Comparison of ENCODE assay signal across 11 cellular contexts in genomic region chr3:18351823-18352744, GRCh38.
A peak's percentile ranks its signal among the peaks of the same experiment; 100 is the strongest.
DNase-seq lines count a peak whose midpoint lies in the region; ATAC-seq and TF ChIP-seq lines count a peak whose summit lies in the region.
"Had no signal": no experiment of that assay in that cellular context is flagged by ENCODE, and none has a peak within 500 bp of the region (broad histone marks: within the 10 kb centered on the region; RNA-seq: fewer than 3 reads in every experiment).

No MANE protein-coding gene starts in this region.

- no peak overlapping the region for H3K27ac ChIP-seq in neural progenitor cell
- H3K27ac ChIP-seq: gastroesophageal sphincter had no signal

- no peak overlapping the region for H2AFZ ChIP-seq in neural progenitor cell (replicated peaks)

- peaks cover 13% of the 10 kb centered on the region for H3K4me1 ChIP-seq in neural progenitor cell
- H3K4me1 ChIP-seq: gastroesophageal sphincter had no signal

- H3K79me2 ChIP-seq in neural progenitor cell (ENCODE audit: low read depth) = no peaks in the 10 kb centered on the region

- no peaks in the 10 kb centered on the region for H3K9me3 Mint-ChIP-seq in activated CD4-positive, alpha-beta T cell treated with anti-CD3 and anti-CD28 coated beads for 36 hours (ENCODE audit: low read depth)
- no peaks in the 10 kb centered on the region for H3K9me3 Mint-ChIP-seq in activated T-helper 17 cell treated with anti-CD3 and anti-CD28 coated beads, Interleukin-2, amount 50 U/mL, for 72 hours
- no peaks in the 10 kb centered on the region for H3K9me3 Mint-ChIP-seq in neural progenitor cell
- H3K9me3 Mint-ChIP-seq: activated B cell treated with CpG ODN at 0.5 μM for 24 hours had no signal

- no peaks in the 10 kb centered on the region for H3K27me3 Mint-ChIP-seq in activated CD4-positive, alpha-beta T cell treated with anti-CD3 and anti-CD28 coated beads for 36 hours
- H3K27me3 Mint-ChIP-seq in activated T-helper 17 cell treated with anti-CD3 and anti-CD28 coated beads, Interleukin-2, amount 50 U/mL, for 72 hours = no peaks in the 10 kb centered on the region
- peaks cover 2% of the 10 kb centered on the region for H3K27me3 Mint-ChIP-seq in neural progenitor cell (ENCODE audit: insufficient read depth, low read depth)
- H3K27me3 Mint-ChIP-seq: activated B cell treated with CpG ODN at 0.5 μM for 24 hours had no signal

- H3K9me3 ChIP-seq in neural progenitor cell (ENCODE audit: low read depth) = no peaks in the 10 kb centered on the region
- H3K9me3 ChIP-seq: gastroesophageal sphincter had no signal

- CTCF ChIA-PET in activated CD4-positive, alpha-beta T cell treated with anti-CD3 and anti-CD28 coated beads for 36 hours (lab: Charles Lee) = interaction anchor here (0.9 kb wide), 1 partner anchor 43 kb away, joined by 3 read pairs; no protein-coding TSS in a partner anchor

- H3K4me1 Mint-ChIP-seq in activated CD4-positive, alpha-beta T cell treated with anti-CD3 and anti-CD28 coated beads for 36 hours = peaks cover 36% of the 10 kb centered on the region
- H3K4me1 Mint-ChIP-seq in activated T-helper 17 cell treated with anti-CD3 and anti-CD28 coated beads, Interleukin-2, amount 50 U/mL, for 72 hours = peaks cover 21% of the 10 kb centered on the region
- H3K4me1 Mint-ChIP-seq in neural progenitor cell = peaks cover 8% of the 10 kb centered on the region
- H3K4me1 Mint-ChIP-seq: activated B cell treated with CpG ODN at 0.5 μM for 24 hours had no signal

- H3K36me3 Mint-ChIP-seq in activated CD4-positive, alpha-beta T cell treated with anti-CD3 and anti-CD28 coated beads for 36 hours (ENCODE audit: low read depth) = peaks cover 76% of the 10 kb centered on the region
- peaks cover 97% of the 10 kb centered on the region for H3K36me3 Mint-ChIP-seq in activated T-helper 17 cell treated with anti-CD3 and anti-CD28 coated beads, Interleukin-2, amount 50 U/mL, for 72 hours (ENCODE audit: low read depth)
- H3K36me3 Mint-ChIP-seq in neural progenitor cell = peaks cover 16% of the 10 kb centered on the region

- H3K4me2 ChIP-seq in neural progenitor cell = no peak overlapping the region

- H4K20me1 ChIP-seq in neural progenitor cell (ENCODE audit: low read depth) = no peaks in the 10 kb centered on the region

- H3K27me3 ChIP-seq in neural progenitor cell = no peaks in the 10 kb centered on the region
- H3K27me3 ChIP-seq: gastroesophageal sphincter had no signal

- H3K9ac ChIP-seq in neural progenitor cell = no peak overlapping the region

- intact Hi-C loops in activated CD4-positive, alpha-beta T cell treated with anti-CD3 and anti-CD28 coated beads for 36 hours (cut with DNase I, micrococcal nuclease) = no loop called here

- peak; percentile 26 for DNase-seq in activated CD4-positive, alpha-beta T cell treated with anti-CD3 and anti-CD28 coated beads for 36 hours
- no peak for DNase-seq in activated CD4-positive, alpha-beta T cell treated with anti-CD3 and anti-CD28 coated beads, Interleukin-2, amount 50 U/mL, for 48 hours
- DNase-seq in NCI-H2029 (lab: John Stamatoyannopoulos, UW) (peak; percentile 94), neural progenitor cell (ENCODE audit: low spot score) (peak; percentile 6), OCI-M1 (lab: John Stamatoyannopoulos, UW) (no peak), LoVo (ENCODE audit: low spot score) (no peak), GDM1 (lab: John Stamatoyannopoulos, UW) (no peak)
- DNase-seq: activated B cell treated with CpG ODN at 0.5 μM for 24 hours, kidney glomerular epithelial cell had no signal

- POLR2A ChIA-PET in activated CD4-positive, alpha-beta T cell treated with anti-CD3 and anti-CD28 coated beads for 36 hours (lab: Charles Lee) = interaction anchor here (0.5 kb wide), 1 partner anchor 17 kb away, joined by 4 read pairs; no protein-coding TSS in a partner anchor

- H3K4me3 Mint-ChIP-seq in activated CD4-positive, alpha-beta T cell treated with anti-CD3 and anti-CD28 coated beads for 36 hours = peak overlapping the region; percentile 31
- H3K4me3 Mint-ChIP-seq in activated T-helper 17 cell treated with anti-CD3 and anti-CD28 coated beads, Interleukin-2, amount 50 U/mL, for 72 hours = no peak overlapping the region
- H3K4me3 Mint-ChIP-seq in neural progenitor cell = no peak overlapping the region
- H3K4me3 Mint-ChIP-seq: activated B cell treated with CpG ODN at 0.5 μM for 24 hours had no signal

- no peaks in the 10 kb centered on the region for H3K36me3 ChIP-seq in neural progenitor cell

- H3F3A ChIP-seq in neural progenitor cell (ENCODE audit: low read depth) = no peaks in the 10 kb centered on the region

- no peak overlapping the region for H3K4me3 ChIP-seq in neural progenitor cell
- H3K4me3 ChIP-seq: gastroesophageal sphincter had no signal

- no peak for TF ChIP-seq CTCF in neural progenitor cell (IDR thresholded peaks at IDR 0.05)

- H3K27ac Mint-ChIP-seq in activated CD4-positive, alpha-beta T cell treated with anti-CD3 and anti-CD28 coated beads for 36 hours = peak overlapping the region; percentile 78
- H3K27ac Mint-ChIP-seq in activated T-helper 17 cell treated with anti-CD3 and anti-CD28 coated beads, Interleukin-2, amount 50 U/mL, for 72 hours = peak overlapping the region; percentile 73
- peak overlapping the region; percentile 78 for H3K27ac Mint-ChIP-seq in neural progenitor cell

- ATAC-seq in activated CD4-positive, alpha-beta T cell treated with anti-CD3 and anti-CD28 coated beads for 36 hours = peak; percentile 4
- no peak for ATAC-seq in activated T-helper 17 cell treated with anti-CD3 and anti-CD28 coated beads, Interleukin-2, amount 50 U/mL, for 72 hours (replicated peaks)
- ATAC-seq: gastroesophageal sphincter had no signal

Comparison
In these comparisons a context has a peak if more than half of its experiments do, and no peak if none do; other contexts are left out.
1. DNase-seq: peak in activated CD4-positive, alpha-beta T cell treated with anti-CD3 and anti-CD28 coated beads for 36 hours (single experiment), NCI-H2029 (single experiment) and neural progenitor cell (single experiment); none in activated CD4-positive, alpha-beta T cell treated with anti-CD3 and anti-CD28 coated beads, Interleukin-2, amount 50 U/mL, for 48 hours (0 of 2), OCI-M1 (single experiment), LoVo (single experiment) and GDM1 (single experiment).
2. Peak in every context shown above with its lines, with median percentiles within 50 percentile points of each other: H3K27ac Mint-ChIP-seq.